In genomic region chr11:94781822-94782221, GRCh38 we compare ENCODE assay signal across 24 cellular contexts. TPM values are rescaled to one million over a fixed set of nuclear protein-coding genes. Genes with fewer than 3 reads are reported as not detected.
DNase-seq lines count a peak whose midpoint lies in the region; ATAC-seq, FAIRE-seq and TF ChIP-seq lines count a peak whose summit lies in the region.
"Had no signal": no experiment of that assay in that cellular context is flagged by ENCODE, and none has a peak within 500 bp of the region (broad histone marks: within the 10 kb centered on the region; RNA-seq: fewer than 3 reads in every experiment).

No MANE protein-coding gene starts in this region.

- H3K4me1 ChIP-seq in GM23338 (ENCODE audit: insufficient read depth) (peaks cover 37% of the 10 kb centered on the region), astrocyte (ENCODE audit: insufficient read depth, low read length) (peaks cover 8% of the 10 kb centered on the region), gastrocnemius medialis (peaks cover 84 to 92% of the 10 kb centered on the region in 2 donors)
- H3K4me1 ChIP-seq: Peyer's patch had no signal

- H2AFZ ChIP-seq in GM23338 (no peak overlapping the region), astrocyte (ENCODE audit: low read depth, low read length) (no peak overlapping the region)

- DNase-seq in GM23338 (ENCODE audit: low spot score) (no peak), astrocyte (ENCODE audit: low read depth) (peak; percentile 78), fibroblast of the aortic adventitia (ENCODE audit: low read depth) (peak; percentile 49), gastrocnemius medialis (no peak), COLO829 (ENCODE audit: low spot score) (no peak), ecto neural progenitor cell (ENCODE audit: low spot score) (no peak), RCC 7860 (ENCODE audit: low spot score) (no peak)
- DNase-seq: activated CD8-positive, alpha-beta memory T cell treated with anti-CD3 and anti-CD28 coated beads for 24 hours; activated T-cell treated with anti-CD3 and anti-CD28 coated beads, Interleukin-2, amount 50 U/mL, for 48 hours; body of pancreas; GOT3; NCI-H1092 treated with DMSO at 0.1 percent for 48 hours; NCI-H2081; NK-92 treated with Interleukin-12 subunit alpha and Interleukin-12 subunit beta, amount 100 ng/mL, for 24 hours; Peyer's patch; stimulated activated naive B cell treated with anti-CD40 and anti-IgM and Interleukin-4, amounts not matched to agents 10 μg/mL and 1 μg/mL and 100 μg/mL, for 72 hours; T1000; tibial artery had no signal

- H3K4me1 Mint-ChIP-seq in GM23338 (peaks cover 56% of the 10 kb centered on the region), astrocyte (ENCODE audit: low read depth, unreplicated experiment) (peaks cover 33% of the 10 kb centered on the region)

- no peak overlapping the region for H3K4me3 ChIP-seq in GM23338
- H3K4me3 ChIP-seq in astrocyte (ENCODE audit: insufficient read depth, low read depth, low read length): no peak overlapping the region
- H3K4me3 ChIP-seq in fibroblast of the aortic adventitia (ENCODE audit: low read depth, low read length): no peak overlapping the region
- no peak overlapping the region for H3K4me3 ChIP-seq in gastrocnemius medialis
- H3K4me3 ChIP-seq: body of pancreas, Peyer's patch, tibial artery had no signal

- in situ Hi-C loops in gastrocnemius medialis (cut with MboI; ENCODE audit: low sequenced_read_pairs in 4 of 4): no loop called here

- H4K20me1 ChIP-seq in GM23338 (replicated peaks; ENCODE audit: insufficient read depth) (no peaks in the 10 kb centered on the region), astrocyte (ENCODE audit: insufficient read depth, low read length) (peaks cover 35% of the 10 kb centered on the region)

- H3K79me2 ChIP-seq in GM23338 (replicated peaks; ENCODE audit: insufficient read depth) (peaks cover 87% of the 10 kb centered on the region), astrocyte (ENCODE audit: insufficient read depth, low read length) (peaks cover 94% of the 10 kb centered on the region)

- no peaks in the 10 kb centered on the region for H3K27me3 Mint-ChIP-seq in GM23338 (ENCODE audit: insufficient read depth, low read depth, poor library complexity)
- H3K27me3 Mint-ChIP-seq in astrocyte (ENCODE audit: low read depth, unreplicated experiment): no peaks in the 10 kb centered on the region
- H3K27me3 Mint-ChIP-seq: dendritic cell treated with granulocyte-macrophage colony-stimulating factor and Interleukin-4, amounts not matched to agents 40 ng/mL and 50 ng/mL, for 4 days; stimulated activated naive B cell treated with anti-CD40 and anti-IgM and Interleukin-4, amounts not matched to agents 10 μg/mL and 1 μg/mL and 100 μg/mL, for 72 hours had no signal

- intact Hi-C loops in gastrocnemius medialis (cut with DNase I; ENCODE audit: low total_unique reads): no loop called here

- no peak for ATAC-seq in GM23338
- ATAC-seq in gastrocnemius medialis: no peak
- no peak for ATAC-seq in HG03175 (IDR thresholded peaks at IDR 0.05; ENCODE audit: unreplicated experiment)
- ATAC-seq: activated CD4-positive, CD25-positive, alpha-beta regulatory T cell treated with anti-CD3 and anti-CD28 coated beads, Interleukin-2, amount 50 U/mL, for 24 hours; activated naive CD4-positive, alpha-beta T cell treated with anti-CD3 and anti-CD28 coated beads, Interleukin-2, amount 50 U/mL, for 72 hours; body of pancreas; stimulated activated naive B cell treated with anti-CD40 and anti-IgM and Interleukin-4, amounts not matched to agents 10 μg/mL and 1 μg/mL and 100 μg/mL, for 72 hours had no signal

- H3K9me3 Mint-ChIP-seq in GM23338: no peaks in the 10 kb centered on the region
- no peaks in the 10 kb centered on the region for H3K9me3 Mint-ChIP-seq in astrocyte (ENCODE audit: unreplicated experiment)
- H3K9me3 Mint-ChIP-seq: activated naive CD4-positive, alpha-beta T cell treated with anti-CD3 and anti-CD28 coated beads, Interleukin-2, amount 50 U/mL, for 72 hours; dendritic cell treated with granulocyte-macrophage colony-stimulating factor and Interleukin-4, amounts not matched to agents 40 ng/mL and 50 ng/mL, for 4 days; IgD-negative memory B cell; stimulated activated naive B cell treated with anti-CD40 and anti-IgM and Interleukin-4, amounts not matched to agents 10 μg/mL and 1 μg/mL and 100 μg/mL, for 72 hours had no signal

- H3K36me3 Mint-ChIP-seq in GM23338 (ENCODE audit: low read depth) (no peaks in the 10 kb centered on the region), astrocyte (ENCODE audit: low read depth, unreplicated experiment) (no peaks in the 10 kb centered on the region)
- H3K36me3 Mint-ChIP-seq: activated naive CD4-positive, alpha-beta T cell treated with anti-CD3 and anti-CD28 coated beads, Interleukin-2, amount 50 U/mL, for 72 hours; IgD-negative memory B cell; stimulated activated naive B cell treated with anti-CD40 and anti-IgM and Interleukin-4, amounts not matched to agents 10 μg/mL and 1 μg/mL and 100 μg/mL, for 72 hours had no signal

- H3K4me2 ChIP-seq in GM23338 (peak overlapping the region; percentile 12; the same call in 1 of the 2 replicates), astrocyte (ENCODE audit: low read length) (peak overlapping the region; percentile 51)

- FAIRE-seq in astrocyte (lab: Jason Lieb, UNC) (peak; percentile 52), RCC 7860 (lab: Jason Lieb, UNC) (no peak)

- H3K27ac Mint-ChIP-seq in GM23338 (peak overlapping the region; percentile 38; the same call in 1 of the 2 replicates), astrocyte (ENCODE audit: unreplicated experiment) (peak overlapping the region; percentile 77)
- H3K27ac Mint-ChIP-seq: activated naive CD4-positive, alpha-beta T cell treated with anti-CD3 and anti-CD28 coated beads, Interleukin-2, amount 50 U/mL, for 72 hours; dendritic cell treated with granulocyte-macrophage colony-stimulating factor and Interleukin-4, amounts not matched to agents 40 ng/mL and 50 ng/mL, for 4 days; IgD-negative memory B cell; stimulated activated naive B cell treated with anti-CD40 and anti-IgM and Interleukin-4, amounts not matched to agents 10 μg/mL and 1 μg/mL and 100 μg/mL, for 72 hours had no signal

- TF ChIP-seq POLR2A in gastrocnemius medialis (IDR thresholded peaks at IDR 0.05): no peak

- H3K4me3 Mint-ChIP-seq in GM23338 (no peak overlapping the region), astrocyte (ENCODE audit: unreplicated experiment) (no peak overlapping the region)
- H3K4me3 Mint-ChIP-seq: dendritic cell treated with granulocyte-macrophage colony-stimulating factor and Interleukin-4, amounts not matched to agents 40 ng/mL and 50 ng/mL, for 4 days; IgD-negative memory B cell; stimulated activated naive B cell treated with anti-CD40 and anti-IgM and Interleukin-4, amounts not matched to agents 10 μg/mL and 1 μg/mL and 100 μg/mL, for 72 hours had no signal

- H3K9me3 ChIP-seq in astrocyte (ENCODE audit: insufficient read depth, low read depth, low read length): no peaks in the 10 kb centered on the region
- H3K9me3 ChIP-seq in gastrocnemius medialis: no peaks in the 10 kb centered on the region
- H3K9me3 ChIP-seq: body of pancreas, neutrophil, Peyer's patch, tibial artery had no signal

- H3K27ac ChIP-seq in GM23338 (ENCODE audit: low read depth): no peak overlapping the region
- H3K27ac ChIP-seq in astrocyte (ENCODE audit: low read depth, low read length): peak overlapping the region; percentile 52
- peak overlapping the region in 3 of 4 donors; percentile 11 to 60 (median 54) for H3K27ac ChIP-seq in gastrocnemius medialis
- H3K27ac ChIP-seq: body of pancreas, neutrophil, tibial artery had no signal

- H3F3A ChIP-seq in GM23338 (replicated peaks; ENCODE audit: low read depth): no peaks in the 10 kb centered on the region

- peak overlapping the region; percentile 13 for H3K9ac ChIP-seq in astrocyte (ENCODE audit: low read length)

- H3K27me3 ChIP-seq in GM23338 (ENCODE audit: insufficient read depth) (no peaks in the 10 kb centered on the region), astrocyte (ENCODE audit: insufficient read depth, low read length) (no peaks in the 10 kb centered on the region), gastrocnemius medialis (no peaks in the 10 kb centered on the region)
- H3K27me3 ChIP-seq: body of pancreas, neutrophil, Peyer's patch, tibial artery had no signal

- H3K9me2 ChIP-seq in GM23338 (ENCODE audit: insufficient read depth): no peaks in the 10 kb centered on the region

- H3K36me3 ChIP-seq in GM23338 (ENCODE audit: insufficient read depth) (no peaks in the 10 kb centered on the region), astrocyte (ENCODE audit: insufficient read depth, low read length) (no peaks in the 10 kb centered on the region), gastrocnemius medialis (no peaks in the 10 kb centered on the region)
- H3K36me3 ChIP-seq: neutrophil, Peyer's patch, tibial artery had no signal

- no peak for TF ChIP-seq CTCF in GM23338 (conservative IDR thresholded peaks at IDR 0.05; ENCODE audit: low read depth in 2 of 2)
- no peak for TF ChIP-seq CTCF in astrocyte (IDR thresholded peaks at IDR 0.05; ENCODE audit: insufficient read depth, low read depth, low read length)
- no peak for TF ChIP-seq CTCF in fibroblast of the aortic adventitia (IDR thresholded peaks at IDR 0.05; ENCODE audit: insufficient read depth, low read length)
- no peak for TF ChIP-seq CTCF in gastrocnemius medialis (IDR thresholded peaks at IDR 0.05 in 4 of 5, conservative IDR thresholded peaks at IDR 0.05 in 1 of 5)

RNA-seq across cellular contexts. Expression of gene AMOTL1, which starts 13.7 kb away (rescaled TPM):
- total RNA-seq in GM23338 (2014; rRNA removed; shearing (Covaris generic)): 18.7 TPM in 2 replicates
- polyA plus RNA-seq in GM23338 (2016; fragmentation: Nextera tagmentation; extraction: Ambion mirVana): 4.1 and 4.3 TPM in 2 replicates
- 46.1 and 47.8 TPM in 2 replicates for total RNA-seq in astrocyte
- total RNA-seq in fibroblast of the aortic adventitia (ENCODE audit: low replicate concordance): 29.4 and 64.7 TPM in 2 replicates
- total RNA-seq in gastrocnemius medialis: 100 to 1,000 TPM; 150 to 393 (median 244) TPM
- polyA plus RNA-seq: IgD-negative memory B cell had no signal

Comparison
In these comparisons a context has a peak if more than half of its experiments do, and no peak if none do; other contexts are left out.
1. DNase-seq: peak in astrocyte (single experiment) and fibroblast of the aortic adventitia (single experiment); none in GM23338 (single experiment), gastrocnemius medialis (0 of 2), COLO829 (single experiment), ecto neural progenitor cell (single experiment) and RCC 7860 (single experiment).